12 cellular contexts compared by ENCODE assay signal in the genomic region with DNA sequence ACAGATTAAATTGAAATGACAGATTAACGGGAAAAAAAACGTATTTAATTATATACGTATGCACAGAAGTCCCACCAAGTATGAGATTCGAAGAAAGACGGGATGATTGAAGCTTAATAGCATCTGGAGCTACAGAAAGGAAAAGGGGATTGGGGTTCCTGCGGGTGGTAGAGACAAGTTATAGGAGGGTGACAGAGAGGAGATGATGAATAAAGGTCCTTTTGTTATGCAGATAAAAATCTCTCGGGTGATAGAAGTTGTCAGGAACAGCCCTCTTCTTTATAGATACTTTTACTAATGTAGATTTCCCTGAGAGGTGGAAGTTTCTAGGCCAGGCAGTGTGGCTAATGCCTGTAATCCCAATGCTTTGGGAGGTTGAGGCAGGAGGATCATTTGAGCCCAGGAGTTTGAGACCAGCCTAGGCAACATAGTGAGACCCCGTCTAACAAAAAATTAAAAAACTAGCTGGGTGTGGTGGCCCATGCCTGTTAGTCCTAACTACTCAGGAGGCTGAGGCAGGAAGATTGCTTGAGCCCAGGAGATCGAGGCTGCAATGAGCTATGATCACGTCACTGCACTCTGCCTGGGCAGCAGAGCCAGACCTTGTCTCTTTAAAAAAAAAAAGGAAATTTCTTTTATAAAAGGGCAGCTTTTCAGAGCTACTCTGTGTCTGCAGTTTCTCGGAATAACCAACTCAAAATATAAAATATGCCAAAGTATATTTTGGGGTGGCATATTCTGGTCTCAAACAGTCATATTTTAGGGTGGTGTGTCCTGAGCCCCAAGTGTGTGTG.
DNase-seq lines count a peak whose midpoint lies in the region; ATAC-seq and TF ChIP-seq lines count a peak whose summit lies in the region.
"Had no signal": no experiment of that assay in that cellular context is flagged by ENCODE, and none has a peak within 500 bp of the region (broad histone marks: within the 10 kb centered on the region; RNA-seq: fewer than 3 reads in every experiment).

No MANE protein-coding gene starts in this region.

- H3K27me3 ChIP-seq in right atrium auricular region (no peaks in the 10 kb centered on the region), aorta (ENCODE audit: control insufficient read depth in 1 of 2, insufficient read depth in 2 of 2, low read length in 1 of 2) (no peaks in the 10 kb centered on the region), Peyer's patch (no peaks in the 10 kb centered on the region)

- H3K27me3 Mint-ChIP-seq in neural crest cell (ENCODE audit: low read depth): no peaks in the 10 kb centered on the region

- ATAC-seq in left cardiac atrium (no peak), aorta (ENCODE audit: low FRiP score) (no peak)

- H3K4me1 ChIP-seq in right atrium auricular region (peaks cover 0 to 60% of the 10 kb centered on the region in 2 donors), aorta (ENCODE audit: control insufficient read depth in 1 of 2, insufficient read depth in 2 of 2, low read length in 2 of 2) (peaks cover 4 to 5% of the 10 kb centered on the region in 2 donors), Peyer's patch (peaks cover 0 to 39% (median 2%) of the 10 kb centered on the region in 4 donors)

- peaks cover 32% of the 10 kb centered on the region for H3K4me1 Mint-ChIP-seq in neural crest cell

- WGBS in aorta, 2 donors: 61 to 62% methylated on average over 11 of the region's 11 CpGs

- no peak for TF ChIP-seq CTCF in right atrium auricular region (IDR thresholded peaks at IDR 0.05)
- no peak for TF ChIP-seq CTCF in neural crest cell (conservative IDR thresholded peaks at IDR 0.05)
- no peak for TF ChIP-seq CTCF in Peyer's patch (IDR thresholded peaks at IDR 0.05)

- H3K9me3 ChIP-seq in right atrium auricular region: no peaks in the 10 kb centered on the region
- no peaks in the 10 kb centered on the region for H3K9me3 ChIP-seq in aorta (ENCODE audit: control insufficient read depth, low read length)
- no peaks in the 10 kb centered on the region for H3K9me3 ChIP-seq in Peyer's patch

- H3K27ac ChIP-seq in right atrium auricular region (peak overlapping the region; percentile 70 to 88), cingulate gyrus (ENCODE audit: low read depth, low read length) (peak overlapping the region; percentile 96), aorta (ENCODE audit: low read depth in 1 of 2, low read length in 2 of 2) (peak overlapping the region; percentile 85 to 94), Peyer's patch (peak overlapping the region in 2 of 4 donors; percentile 70 to 79)
- H3K27ac ChIP-seq: KMS-11 had no signal

- no peak overlapping the region for H3K4me3 Mint-ChIP-seq in neural crest cell

- H3K27ac Mint-ChIP-seq in neural crest cell (ENCODE audit: unreplicated experiment): peak overlapping the region; percentile 48

- no peak for DNase-seq in right atrium auricular region (ENCODE audit: low spot score)
- no peak for DNase-seq in left cardiac atrium
- no peak for DNase-seq in neural crest cell (ENCODE audit: low read depth, low spot score)
- DNase-seq in aorta: no peak
- no peak for DNase-seq in Peyer's patch
- DNase-seq in NK-92 treated with Interleukin-12 subunit alpha and Interleukin-12 subunit beta, amount 100 ng/mL, for 24 hours (lab: John Stamatoyannopoulos, UW): no peak
- no peak for DNase-seq in KG1 (lab: John Stamatoyannopoulos, UW)
- DNase-seq: AML-193, dermis blood vessel endothelial cell had no signal

- H3K36me3 ChIP-seq in right atrium auricular region (peaks cover 13% of the 10 kb centered on the region), aorta (ENCODE audit: control insufficient read depth in 1 of 2, insufficient read depth in 2 of 2, low read length in 1 of 2) (no peaks in the 10 kb centered on the region), Peyer's patch (peaks cover 0 to 37% (median 0%) of the 10 kb centered on the region in 3 donors)

- H3K9me3 Mint-ChIP-seq in neural crest cell: no peaks in the 10 kb centered on the region

- H3K4me3 ChIP-seq in right atrium auricular region (no peak overlapping the region), aorta (ENCODE audit: low read length in 2 of 2) (no peak overlapping the region), Peyer's patch (no peak overlapping the region)
- H3K4me3 ChIP-seq: skin epidermis had no signal

- no peak for TF ChIP-seq POLR2A in Peyer's patch (IDR thresholded peaks at IDR 0.05)

- intact Hi-C loops in left cardiac atrium (cut with DNase I) (no loop called here), aorta (cut with DNase I) (no loop called here)

- peaks cover 3% of the 10 kb centered on the region for H3K36me3 Mint-ChIP-seq in neural crest cell (ENCODE audit: low read depth)
